Comparison of ENCODE assay signal across 1 cellular context in genomic region chr1:173867753-173868265, GRCh38.
TF ChIP-seq lines count a peak whose summit lies in the region.

Gene GAS5 (minus strand): TSS chr1:173867989.

TF ChIP-seq in K562, 482 proteins besides CTCF, POLR2A, EP300 and RAD21 (continued from another document and continues in another):
- TF ChIP-seq, protein P1, sequence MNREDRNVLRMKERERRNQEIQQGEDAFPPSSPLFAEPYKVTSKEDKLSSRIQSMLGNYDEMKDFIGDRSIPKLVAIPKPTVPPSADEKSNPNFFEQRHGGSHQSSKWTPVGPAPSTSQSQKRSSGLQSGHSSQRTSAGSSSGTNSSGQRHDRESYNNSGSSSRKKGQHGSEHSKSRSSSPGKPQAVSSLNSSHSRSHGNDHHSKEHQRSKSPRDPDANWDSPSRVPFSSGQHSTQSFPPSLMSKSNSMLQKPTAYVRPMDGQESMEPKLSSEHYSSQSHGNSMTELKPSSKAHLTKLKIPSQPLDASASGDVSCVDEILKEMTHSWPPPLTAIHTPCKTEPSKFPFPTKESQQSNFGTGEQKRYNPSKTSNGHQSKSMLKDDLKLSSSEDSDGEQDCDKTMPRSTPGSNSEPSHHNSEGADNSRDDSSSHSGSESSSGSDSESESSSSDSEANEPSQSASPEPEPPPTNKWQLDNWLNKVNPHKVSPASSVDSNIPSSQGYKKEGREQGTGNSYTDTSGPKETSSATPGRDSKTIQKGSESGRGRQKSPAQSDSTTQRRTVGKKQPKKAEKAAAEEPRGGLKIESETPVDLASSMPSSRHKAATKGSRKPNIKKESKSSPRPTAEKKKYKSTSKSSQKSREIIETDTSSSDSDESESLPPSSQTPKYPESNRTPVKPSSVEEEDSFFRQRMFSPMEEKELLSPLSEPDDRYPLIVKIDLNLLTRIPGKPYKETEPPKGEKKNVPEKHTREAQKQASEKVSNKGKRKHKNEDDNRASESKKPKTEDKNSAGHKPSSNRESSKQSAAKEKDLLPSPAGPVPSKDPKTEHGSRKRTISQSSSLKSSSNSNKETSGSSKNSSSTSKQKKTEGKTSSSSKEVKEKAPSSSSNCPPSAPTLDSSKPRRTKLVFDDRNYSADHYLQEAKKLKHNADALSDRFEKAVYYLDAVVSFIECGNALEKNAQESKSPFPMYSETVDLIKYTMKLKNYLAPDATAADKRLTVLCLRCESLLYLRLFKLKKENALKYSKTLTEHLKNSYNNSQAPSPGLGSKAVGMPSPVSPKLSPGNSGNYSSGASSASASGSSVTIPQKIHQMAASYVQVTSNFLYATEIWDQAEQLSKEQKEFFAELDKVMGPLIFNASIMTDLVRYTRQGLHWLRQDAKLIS (CRISPR knock-in tag; IDR thresholded peaks at IDR 0.05), result peak; percentile 99
- TF ChIP-seq, protein P2, sequence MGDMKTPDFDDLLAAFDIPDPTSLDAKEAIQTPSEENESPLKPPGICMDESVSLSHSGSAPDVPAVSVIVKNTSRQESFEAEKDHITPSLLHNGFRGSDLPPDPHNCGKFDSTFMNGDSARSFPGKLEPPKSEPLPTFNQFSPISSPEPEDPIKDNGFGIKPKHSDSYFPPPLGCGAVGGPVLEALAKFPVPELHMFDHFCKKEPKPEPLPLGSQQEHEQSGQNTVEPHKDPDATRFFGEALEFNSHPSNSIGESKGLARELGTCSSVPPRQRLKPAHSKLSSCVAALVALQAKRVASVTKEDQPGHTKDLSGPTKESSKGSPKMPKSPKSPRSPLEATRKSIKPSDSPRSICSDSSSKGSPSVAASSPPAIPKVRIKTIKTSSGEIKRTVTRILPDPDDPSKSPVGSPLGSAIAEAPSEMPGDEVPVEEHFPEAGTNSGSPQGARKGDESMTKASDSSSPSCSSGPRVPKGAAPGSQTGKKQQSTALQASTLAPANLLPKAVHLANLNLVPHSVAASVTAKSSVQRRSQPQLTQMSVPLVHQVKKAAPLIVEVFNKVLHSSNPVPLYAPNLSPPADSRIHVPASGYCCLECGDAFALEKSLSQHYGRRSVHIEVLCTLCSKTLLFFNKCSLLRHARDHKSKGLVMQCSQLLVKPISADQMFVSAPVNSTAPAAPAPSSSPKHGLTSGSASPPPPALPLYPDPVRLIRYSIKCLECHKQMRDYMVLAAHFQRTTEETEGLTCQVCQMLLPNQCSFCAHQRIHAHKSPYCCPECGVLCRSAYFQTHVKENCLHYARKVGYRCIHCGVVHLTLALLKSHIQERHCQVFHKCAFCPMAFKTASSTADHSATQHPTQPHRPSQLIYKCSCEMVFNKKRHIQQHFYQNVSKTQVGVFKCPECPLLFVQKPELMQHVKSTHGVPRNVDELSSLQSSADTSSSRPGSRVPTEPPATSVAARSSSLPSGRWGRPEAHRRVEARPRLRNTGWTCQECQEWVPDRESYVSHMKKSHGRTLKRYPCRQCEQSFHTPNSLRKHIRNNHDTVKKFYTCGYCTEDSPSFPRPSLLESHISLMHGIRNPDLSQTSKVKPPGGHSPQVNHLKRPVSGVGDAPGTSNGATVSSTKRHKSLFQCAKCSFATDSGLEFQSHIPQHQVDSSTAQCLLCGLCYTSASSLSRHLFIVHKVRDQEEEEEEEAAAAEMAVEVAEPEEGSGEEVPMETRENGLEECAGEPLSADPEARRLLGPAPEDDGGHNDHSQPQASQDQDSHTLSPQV (IDR thresholded peaks at IDR 0.05), result no peak
- TF ChIP-seq U2AF2 (optimal IDR thresholded peaks at IDR 0.05; ENCODE audit: low read depth, low read length) (no peak), PPARD (CRISPR knock-in tag; IDR thresholded peaks at IDR 0.05) (no peak), NFIX (CRISPR knock-in tag; IDR thresholded peaks at IDR 0.05; ENCODE audit: low read depth) (no peak), CBX1 (IDR thresholded peaks at IDR 0.05; ENCODE audit: low read depth) (peak; percentile 89), POLR3A (IDR thresholded peaks at IDR 0.05; ENCODE audit: borderline replicate concordance, extremely low read depth, insufficient read depth, insufficient read length) (no peak), RB1 (IDR thresholded peaks at IDR 0.05; ENCODE audit: low read depth) (peak; percentile 75; the same call in 1 of the 2 replicates), PRPF4 (IDR thresholded peaks at IDR 0.05; ENCODE audit: insufficient read depth, low read depth, low read length, poor library complexity, severe bottlenecking) (no peak), SPI1 (IDR thresholded peaks at IDR 0.05; ENCODE audit: borderline replicate concordance, low read depth, low read length) (peak; percentile 44; the same call in 1 of the 2 replicates), FOSL1 (tag; conservative IDR thresholded peaks at IDR 0.05) (peak; percentile 58; the same call in 1 of the 2 replicates), MBD2 (IDR thresholded peaks at IDR 0.05; ENCODE audit: borderline replicate concordance, low read depth) (peak; percentile 93), RNF2 (IDR thresholded peaks at IDR 0.05) (no peak), POLR2AphosphoS5 (IDR thresholded peaks at IDR 0.05; ENCODE audit: control insufficient read depth, insufficient read depth, low read depth, low read length) (peak; percentile 100)
- TF ChIP-seq, protein P3, sequence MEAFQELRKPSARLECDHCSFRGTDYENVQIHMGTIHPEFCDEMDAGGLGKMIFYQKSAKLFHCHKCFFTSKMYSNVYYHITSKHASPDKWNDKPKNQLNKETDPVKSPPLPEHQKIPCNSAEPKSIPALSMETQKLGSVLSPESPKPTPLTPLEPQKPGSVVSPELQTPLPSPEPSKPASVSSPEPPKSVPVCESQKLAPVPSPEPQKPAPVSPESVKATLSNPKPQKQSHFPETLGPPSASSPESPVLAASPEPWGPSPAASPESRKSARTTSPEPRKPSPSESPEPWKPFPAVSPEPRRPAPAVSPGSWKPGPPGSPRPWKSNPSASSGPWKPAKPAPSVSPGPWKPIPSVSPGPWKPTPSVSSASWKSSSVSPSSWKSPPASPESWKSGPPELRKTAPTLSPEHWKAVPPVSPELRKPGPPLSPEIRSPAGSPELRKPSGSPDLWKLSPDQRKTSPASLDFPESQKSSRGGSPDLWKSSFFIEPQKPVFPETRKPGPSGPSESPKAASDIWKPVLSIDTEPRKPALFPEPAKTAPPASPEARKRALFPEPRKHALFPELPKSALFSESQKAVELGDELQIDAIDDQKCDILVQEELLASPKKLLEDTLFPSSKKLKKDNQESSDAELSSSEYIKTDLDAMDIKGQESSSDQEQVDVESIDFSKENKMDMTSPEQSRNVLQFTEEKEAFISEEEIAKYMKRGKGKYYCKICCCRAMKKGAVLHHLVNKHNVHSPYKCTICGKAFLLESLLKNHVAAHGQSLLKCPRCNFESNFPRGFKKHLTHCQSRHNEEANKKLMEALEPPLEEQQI (IDR thresholded peaks at IDR 0.05), result peak; percentile 63; the same call in 1 of the 2 replicates
- TF ChIP-seq, protein P4, sequence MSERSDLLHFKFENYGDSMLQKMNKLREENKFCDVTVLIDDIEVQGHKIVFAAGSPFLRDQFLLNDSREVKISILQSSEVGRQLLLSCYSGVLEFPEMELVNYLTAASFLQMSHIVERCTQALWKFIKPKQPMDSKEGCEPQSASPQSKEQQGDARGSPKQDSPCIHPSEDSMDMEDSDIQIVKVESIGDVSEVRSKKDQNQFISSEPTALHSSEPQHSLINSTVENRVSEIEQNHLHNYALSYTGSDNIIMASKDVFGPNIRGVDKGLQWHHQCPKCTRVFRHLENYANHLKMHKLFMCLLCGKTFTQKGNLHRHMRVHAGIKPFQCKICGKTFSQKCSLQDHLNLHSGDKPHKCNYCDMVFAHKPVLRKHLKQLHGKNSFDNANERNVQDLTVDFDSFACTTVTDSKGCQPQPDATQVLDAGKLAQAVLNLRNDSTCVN (CRISPR knock-in tag; IDR thresholded peaks at IDR 0.05), result peak; percentile 58
- TF ChIP-seq, protein P5, sequence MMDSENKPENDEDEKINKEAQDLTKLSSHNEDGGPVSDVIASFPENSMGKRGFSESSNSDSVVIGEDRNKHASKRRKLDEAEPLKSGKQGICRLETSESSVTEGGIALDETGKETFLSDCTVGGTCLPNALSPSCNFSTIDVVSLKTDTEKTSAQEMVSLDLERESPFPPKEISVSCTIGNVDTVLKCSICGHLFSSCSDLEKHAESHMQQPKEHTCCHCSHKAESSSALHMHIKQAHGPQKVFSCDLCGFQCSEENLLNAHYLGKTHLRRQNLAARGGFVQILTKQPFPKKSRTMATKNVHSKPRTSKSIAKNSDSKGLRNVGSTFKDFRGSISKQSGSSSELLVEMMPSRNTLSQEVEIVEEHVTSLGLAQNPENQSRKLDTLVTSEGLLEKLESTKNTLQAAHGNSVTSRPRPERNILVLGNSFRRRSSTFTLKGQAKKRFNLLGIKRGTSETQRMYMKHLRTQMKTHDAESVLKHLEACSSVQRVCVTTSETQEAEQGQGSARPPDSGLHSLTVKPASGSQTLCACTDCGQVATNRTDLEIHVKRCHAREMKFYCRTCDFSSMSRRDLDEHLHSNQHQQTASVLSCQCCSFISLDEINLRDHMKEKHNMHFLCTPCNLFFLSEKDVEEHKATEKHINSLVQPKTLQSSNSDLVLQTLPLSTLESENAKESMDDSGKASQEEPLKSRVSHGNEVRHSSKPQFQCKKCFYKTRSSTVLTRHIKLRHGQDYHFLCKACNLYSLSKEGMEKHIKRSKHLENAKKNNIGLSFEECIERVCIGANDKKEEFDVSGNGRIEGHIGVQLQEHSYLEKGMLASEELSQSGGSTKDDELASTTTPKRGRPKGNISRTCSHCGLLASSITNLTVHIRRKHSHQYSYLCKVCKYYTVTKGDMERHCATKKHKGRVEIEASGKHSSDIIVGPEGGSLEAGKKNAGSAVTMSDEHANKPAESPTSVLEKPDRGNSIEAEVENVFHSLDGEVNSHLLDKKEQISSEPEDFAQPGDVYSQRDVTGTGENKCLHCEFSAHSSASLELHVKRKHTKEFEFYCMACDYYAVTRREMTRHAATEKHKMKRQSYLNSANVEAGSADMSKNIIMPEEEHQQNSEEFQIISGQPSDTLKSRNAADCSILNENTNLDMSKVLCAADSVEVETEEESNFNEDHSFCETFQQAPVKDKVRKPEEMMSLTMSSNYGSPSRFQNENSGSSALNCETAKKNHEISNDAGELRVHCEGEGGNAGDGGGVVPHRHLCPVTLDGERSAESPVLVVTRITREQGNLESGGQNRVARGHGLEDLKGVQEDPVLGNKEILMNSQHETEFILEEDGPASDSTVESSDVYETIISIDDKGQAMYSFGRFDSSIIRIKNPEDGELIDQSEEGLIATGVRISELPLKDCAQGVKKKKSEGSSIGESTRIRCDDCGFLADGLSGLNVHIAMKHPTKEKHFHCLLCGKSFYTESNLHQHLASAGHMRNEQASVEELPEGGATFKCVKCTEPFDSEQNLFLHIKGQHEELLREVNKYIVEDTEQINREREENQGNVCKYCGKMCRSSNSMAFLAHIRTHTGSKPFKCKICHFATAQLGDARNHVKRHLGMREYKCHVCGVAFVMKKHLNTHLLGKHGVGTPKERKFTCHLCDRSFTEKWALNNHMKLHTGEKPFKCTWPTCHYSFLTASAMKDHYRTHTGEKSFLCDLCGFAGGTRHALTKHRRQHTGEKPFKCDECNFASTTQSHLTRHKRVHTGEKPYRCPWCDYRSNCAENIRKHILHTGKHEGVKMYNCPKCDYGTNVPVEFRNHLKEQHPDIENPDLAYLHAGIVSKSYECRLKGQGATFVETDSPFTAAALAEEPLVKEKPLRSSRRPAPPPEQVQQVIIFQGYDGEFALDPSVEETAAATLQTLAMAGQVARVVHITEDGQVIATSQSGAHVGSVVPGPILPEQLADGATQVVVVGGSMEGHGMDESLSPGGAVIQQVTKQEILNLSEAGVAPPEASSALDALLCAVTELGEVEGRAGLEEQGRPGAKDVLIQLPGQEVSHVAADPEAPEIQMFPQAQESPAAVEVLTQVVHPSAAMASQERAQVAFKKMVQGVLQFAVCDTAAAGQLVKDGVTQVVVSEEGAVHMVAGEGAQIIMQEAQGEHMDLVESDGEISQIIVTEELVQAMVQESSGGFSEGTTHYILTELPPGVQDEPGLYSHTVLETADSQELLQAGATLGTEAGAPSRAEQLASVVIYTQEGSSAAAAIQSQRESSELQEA (IDR thresholded peaks at IDR 0.05; ENCODE audit: low read depth), result no peak
- TF ChIP-seq, protein P6, sequence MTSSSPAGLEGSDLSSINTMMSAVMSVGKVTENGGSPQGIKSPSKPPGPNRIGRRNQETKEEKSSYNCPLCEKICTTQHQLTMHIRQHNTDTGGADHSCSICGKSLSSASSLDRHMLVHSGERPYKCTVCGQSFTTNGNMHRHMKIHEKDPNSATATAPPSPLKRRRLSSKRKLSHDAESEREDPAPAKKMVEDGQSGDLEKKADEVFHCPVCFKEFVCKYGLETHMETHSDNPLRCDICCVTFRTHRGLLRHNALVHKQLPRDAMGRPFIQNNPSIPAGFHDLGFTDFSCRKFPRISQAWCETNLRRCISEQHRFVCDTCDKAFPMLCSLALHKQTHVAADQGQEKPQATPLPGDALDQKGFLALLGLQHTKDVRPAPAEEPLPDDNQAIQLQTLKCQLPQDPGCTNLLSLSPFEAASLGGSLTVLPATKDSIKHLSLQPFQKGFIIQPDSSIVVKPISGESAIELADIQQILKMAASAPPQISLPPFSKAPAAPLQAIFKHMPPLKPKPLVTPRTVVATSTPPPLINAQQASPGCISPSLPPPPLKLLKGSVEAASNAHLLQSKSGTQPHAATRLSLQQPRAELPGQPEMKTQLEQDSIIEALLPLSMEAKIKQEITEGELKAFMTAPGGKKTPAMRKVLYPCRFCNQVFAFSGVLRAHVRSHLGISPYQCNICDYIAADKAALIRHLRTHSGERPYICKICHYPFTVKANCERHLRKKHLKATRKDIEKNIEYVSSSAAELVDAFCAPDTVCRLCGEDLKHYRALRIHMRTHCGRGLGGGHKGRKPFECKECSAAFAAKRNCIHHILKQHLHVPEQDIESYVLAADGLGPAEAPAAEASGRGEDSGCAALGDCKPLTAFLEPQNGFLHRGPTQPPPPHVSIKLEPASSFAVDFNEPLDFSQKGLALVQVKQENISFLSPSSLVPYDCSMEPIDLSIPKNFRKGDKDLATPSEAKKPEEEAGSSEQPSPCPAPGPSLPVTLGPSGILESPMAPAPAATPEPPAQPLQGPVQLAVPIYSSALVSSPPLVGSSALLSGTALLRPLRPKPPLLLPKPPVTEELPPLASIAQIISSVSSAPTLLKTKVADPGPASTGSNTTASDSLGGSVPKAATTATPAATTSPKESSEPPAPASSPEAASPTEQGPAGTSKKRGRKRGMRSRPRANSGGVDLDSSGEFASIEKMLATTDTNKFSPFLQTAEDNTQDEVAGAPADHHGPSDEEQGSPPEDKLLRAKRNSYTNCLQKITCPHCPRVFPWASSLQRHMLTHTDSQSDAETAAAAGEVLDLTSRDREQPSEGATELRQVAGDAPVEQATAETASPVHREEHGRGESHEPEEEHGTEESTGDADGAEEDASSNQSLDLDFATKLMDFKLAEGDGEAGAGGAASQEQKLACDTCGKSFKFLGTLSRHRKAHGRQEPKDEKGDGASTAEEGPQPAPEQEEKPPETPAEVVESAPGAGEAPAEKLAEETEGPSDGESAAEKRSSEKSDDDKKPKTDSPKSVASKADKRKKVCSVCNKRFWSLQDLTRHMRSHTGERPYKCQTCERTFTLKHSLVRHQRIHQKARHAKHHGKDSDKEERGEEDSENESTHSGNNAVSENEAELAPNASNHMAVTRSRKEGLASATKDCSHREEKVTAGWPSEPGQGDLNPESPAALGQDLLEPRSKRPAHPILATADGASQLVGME (CRISPR knock-in tag; IDR thresholded peaks at IDR 0.05), result peak; percentile 95
- TF ChIP-seq, protein P7, sequence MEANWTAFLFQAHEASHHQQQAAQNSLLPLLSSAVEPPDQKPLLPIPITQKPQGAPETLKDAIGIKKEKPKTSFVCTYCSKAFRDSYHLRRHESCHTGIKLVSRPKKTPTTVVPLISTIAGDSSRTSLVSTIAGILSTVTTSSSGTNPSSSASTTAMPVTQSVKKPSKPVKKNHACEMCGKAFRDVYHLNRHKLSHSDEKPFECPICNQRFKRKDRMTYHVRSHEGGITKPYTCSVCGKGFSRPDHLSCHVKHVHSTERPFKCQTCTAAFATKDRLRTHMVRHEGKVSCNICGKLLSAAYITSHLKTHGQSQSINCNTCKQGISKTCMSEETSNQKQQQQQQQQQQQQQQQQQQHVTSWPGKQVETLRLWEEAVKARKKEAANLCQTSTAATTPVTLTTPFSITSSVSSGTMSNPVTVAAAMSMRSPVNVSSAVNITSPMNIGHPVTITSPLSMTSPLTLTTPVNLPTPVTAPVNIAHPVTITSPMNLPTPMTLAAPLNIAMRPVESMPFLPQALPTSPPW (CRISPR knock-in tag; IDR thresholded peaks at IDR 0.05), result no peak
